ENCODE assay signal across 19 cellular contexts in genomic region chr21:38951095-38951745, GRCh38.
"Had no signal": no experiment of that assay in that cellular context is flagged by ENCODE, and none has a peak within 500 bp of the region (broad histone marks: within the 10 kb centered on the region; RNA-seq: fewer than 3 reads in every experiment).

No MANE protein-coding gene starts in this region.

- H3K4me3 Mint-ChIP-seq: activated T-cell treated with anti-CD3 and anti-CD28 coated beads, Interleukin-2, amount 50 U/mL, for 72 hours; immature natural killer cell; naive thymus-derived CD8-positive, alpha-beta T cell; stimulated activated naive CD8-positive, alpha-beta T cell treated with anti-CD3 and anti-CD28 coated beads, Interleukin-15, Interleukin-2, amounts not matched to agents 100 ng/mL and 50 ng/mL, for 24 hours; WTC11 had no signal

- H3K9me3 ChIP-seq: lower lobe of right lung, right atrium auricular region, suprapubic skin, upper lobe of left lung had no signal

- H3K36me3 Mint-ChIP-seq: immature natural killer cell; naive thymus-derived CD8-positive, alpha-beta T cell; WTC11 had no signal

- H3K4me1 ChIP-seq: foreskin keratinocyte, lower lobe of right lung, suprapubic skin had no signal

- H3K4me3 ChIP-seq: coronary artery, lower lobe of right lung, right atrium auricular region, smooth muscle cell, suprapubic skin, upper lobe of left lung had no signal

- H3K27ac ChIP-seq: coronary artery, foreskin keratinocyte, lower lobe of right lung, right atrium auricular region, suprapubic skin, upper lobe of left lung had no signal

- H3K27ac Mint-ChIP-seq: activated naive CD4-positive, alpha-beta T cell treated with anti-CD3 and anti-CD28 coated beads, Interleukin-2, amount 50 U/mL, for 72 hours; activated T-cell treated with anti-CD3 and anti-CD28 coated beads, Interleukin-2, amount 50 U/mL, for 72 hours; immature natural killer cell; naive thymus-derived CD8-positive, alpha-beta T cell; stimulated activated naive CD8-positive, alpha-beta T cell treated with anti-CD3 and anti-CD28 coated beads, Interleukin-15, Interleukin-2, amounts not matched to agents 100 ng/mL and 50 ng/mL, for 24 hours; WTC11 had no signal

- H3K27me3 ChIP-seq: foreskin keratinocyte, right atrium auricular region, suprapubic skin, upper lobe of left lung had no signal

- H3K36me3 ChIP-seq: lower lobe of right lung, right atrium auricular region, suprapubic skin, upper lobe of left lung had no signal

- DNase-seq: activated CD4-positive, alpha-beta T cell treated with anti-CD3 and anti-CD28 coated beads for 48 hours; activated CD8-positive, alpha-beta memory T cell treated with anti-CD3 and anti-CD28 coated beads, Interleukin-2, amount 50 U/mL, for 48 hours; activated gamma-delta T cell; activated T-cell treated with anti-CD3 and anti-CD28 coated beads, Interleukin-2, amount 50 U/mL, for 72 hours; central memory CD4-positive, alpha-beta T cell; effector CD4-positive, alpha-beta T cell; immature natural killer cell; lower lobe of right lung; naive thymus-derived CD8-positive, alpha-beta T cell; T-helper 2 cell had no signal

- H3K4me1 Mint-ChIP-seq: immature natural killer cell; naive thymus-derived CD8-positive, alpha-beta T cell had no signal

- H3K9me3 Mint-ChIP-seq: immature natural killer cell had no signal
